In the genomic region with DNA sequence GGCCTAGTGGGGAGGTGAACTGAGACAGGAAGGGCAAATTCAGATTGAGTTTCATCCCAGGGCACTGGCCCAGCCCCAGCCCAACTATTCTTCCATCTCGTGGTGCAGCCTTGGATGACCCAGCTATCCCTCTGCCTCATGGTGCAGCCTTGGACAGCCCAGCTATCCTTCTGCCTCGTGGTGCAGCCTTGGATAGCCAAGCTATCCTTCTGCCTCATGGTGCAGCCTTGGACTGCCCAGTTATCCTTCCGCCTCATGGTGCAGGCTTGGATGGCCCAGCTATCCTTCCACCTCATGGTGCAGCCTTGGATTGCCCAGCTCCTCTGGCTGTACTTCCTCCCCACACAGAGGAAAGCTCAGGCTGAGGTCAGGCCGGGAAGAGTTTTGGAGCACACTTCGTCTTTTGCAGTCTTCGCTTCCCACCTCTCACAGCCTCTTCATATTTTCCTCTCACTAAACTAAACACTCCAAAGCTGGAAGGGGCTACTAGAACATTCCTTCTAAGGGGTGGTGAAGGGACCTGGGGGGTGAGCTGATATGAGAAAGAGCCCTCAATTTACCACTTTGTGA, we compare ENCODE assay signal across 1 cellular context.
TF ChIP-seq lines count a peak whose summit lies in the region.

No MANE protein-coding gene starts in this region.

TF ChIP-seq in GM12878, 131 proteins besides CTCF, POLR2A, EP300 and RAD21:
- TF ChIP-seq, protein P1, sequence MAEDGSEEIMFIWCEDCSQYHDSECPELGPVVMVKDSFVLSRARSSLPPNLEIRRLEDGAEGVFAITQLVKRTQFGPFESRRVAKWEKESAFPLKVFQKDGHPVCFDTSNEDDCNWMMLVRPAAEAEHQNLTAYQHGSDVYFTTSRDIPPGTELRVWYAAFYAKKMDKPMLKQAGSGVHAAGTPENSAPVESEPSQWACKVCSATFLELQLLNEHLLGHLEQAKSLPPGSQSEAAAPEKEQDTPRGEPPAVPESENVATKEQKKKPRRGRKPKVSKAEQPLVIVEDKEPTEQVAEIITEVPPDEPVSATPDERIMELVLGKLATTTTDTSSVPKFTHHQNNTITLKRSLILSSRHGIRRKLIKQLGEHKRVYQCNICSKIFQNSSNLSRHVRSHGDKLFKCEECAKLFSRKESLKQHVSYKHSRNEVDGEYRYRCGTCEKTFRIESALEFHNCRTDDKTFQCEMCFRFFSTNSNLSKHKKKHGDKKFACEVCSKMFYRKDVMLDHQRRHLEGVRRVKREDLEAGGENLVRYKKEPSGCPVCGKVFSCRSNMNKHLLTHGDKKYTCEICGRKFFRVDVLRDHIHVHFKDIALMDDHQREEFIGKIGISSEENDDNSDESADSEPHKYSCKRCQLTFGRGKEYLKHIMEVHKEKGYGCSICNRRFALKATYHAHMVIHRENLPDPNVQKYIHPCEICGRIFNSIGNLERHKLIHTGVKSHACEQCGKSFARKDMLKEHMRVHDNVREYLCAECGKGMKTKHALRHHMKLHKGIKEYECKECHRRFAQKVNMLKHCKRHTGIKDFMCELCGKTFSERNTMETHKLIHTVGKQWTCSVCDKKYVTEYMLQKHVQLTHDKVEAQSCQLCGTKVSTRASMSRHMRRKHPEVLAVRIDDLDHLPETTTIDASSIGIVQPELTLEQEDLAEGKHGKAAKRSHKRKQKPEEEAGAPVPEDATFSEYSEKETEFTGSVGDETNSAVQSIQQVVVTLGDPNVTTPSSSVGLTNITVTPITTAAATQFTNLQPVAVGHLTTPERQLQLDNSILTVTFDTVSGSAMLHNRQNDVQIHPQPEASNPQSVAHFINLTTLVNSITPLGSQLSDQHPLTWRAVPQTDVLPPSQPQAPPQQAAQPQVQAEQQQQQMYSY (CRISPR knock-in tag; IDR thresholded peaks at IDR 0.05): no peak
- TF ChIP-seq DPF2 (IDR thresholded peaks at IDR 0.05) (no peak), TCF7 (IDR thresholded peaks at IDR 0.05; ENCODE audit: borderline replicate concordance) (no peak), SMAD1 (IDR thresholded peaks at IDR 0.05; ENCODE audit: low read depth, partially characterized antibody) (no peak), MEF2A (IDR thresholded peaks at IDR 0.05; ENCODE audit: insufficient read depth, low read depth, low read length) (no peak), IKZF1 (conservative IDR thresholded peaks at IDR 0.05) (peak; percentile 54), STAT3 (IDR thresholded peaks at IDR 0.05; ENCODE audit: low read depth, low read length) (no peak), SIN3A (IDR thresholded peaks at IDR 0.05; ENCODE audit: low read depth, low read length) (no peak), HDAC2 (IDR thresholded peaks at IDR 0.05) (no peak), IKZF2 (IDR thresholded peaks at IDR 0.05) (no peak), RBBP5 (conservative IDR thresholded peaks at IDR 0.05) (no peak), ZNF384 (IDR thresholded peaks at IDR 0.05; ENCODE audit: borderline replicate concordance, low read depth, low read length) (no peak), CBX5 (IDR thresholded peaks at IDR 0.05; ENCODE audit: low read depth) (peak; percentile 86; the same call in 1 of the 2 replicates), NBN (IDR thresholded peaks at IDR 0.05) (no peak), TBL1XR1 (IDR thresholded peaks at IDR 0.05; ENCODE audit: low read depth, low read length) (no peak), ZNF24 (IDR thresholded peaks at IDR 0.05) (no peak), YBX1 (IDR thresholded peaks at IDR 0.05) (no peak)
- TF ChIP-seq, protein P2, sequence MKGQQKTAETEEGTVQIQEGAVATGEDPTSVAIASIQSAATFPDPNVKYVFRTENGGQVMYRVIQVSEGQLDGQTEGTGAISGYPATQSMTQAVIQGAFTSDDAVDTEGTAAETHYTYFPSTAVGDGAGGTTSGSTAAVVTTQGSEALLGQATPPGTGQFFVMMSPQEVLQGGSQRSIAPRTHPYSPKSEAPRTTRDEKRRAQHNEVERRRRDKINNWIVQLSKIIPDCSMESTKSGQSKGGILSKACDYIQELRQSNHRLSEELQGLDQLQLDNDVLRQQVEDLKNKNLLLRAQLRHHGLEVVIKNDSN (IDR thresholded peaks at IDR 0.05; ENCODE audit: borderline replicate concordance, extremely low read length, insufficient read depth, low read depth, low read length): peak; percentile 22
- TF ChIP-seq, protein P3, sequence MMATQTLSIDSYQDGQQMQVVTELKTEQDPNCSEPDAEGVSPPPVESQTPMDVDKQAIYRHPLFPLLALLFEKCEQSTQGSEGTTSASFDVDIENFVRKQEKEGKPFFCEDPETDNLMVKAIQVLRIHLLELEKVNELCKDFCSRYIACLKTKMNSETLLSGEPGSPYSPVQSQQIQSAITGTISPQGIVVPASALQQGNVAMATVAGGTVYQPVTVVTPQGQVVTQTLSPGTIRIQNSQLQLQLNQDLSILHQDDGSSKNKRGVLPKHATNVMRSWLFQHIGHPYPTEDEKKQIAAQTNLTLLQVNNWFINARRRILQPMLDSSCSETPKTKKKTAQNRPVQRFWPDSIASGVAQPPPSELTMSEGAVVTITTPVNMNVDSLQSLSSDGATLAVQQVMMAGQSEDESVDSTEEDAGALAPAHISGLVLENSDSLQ (IDR thresholded peaks at IDR 0.05): no peak
- TF ChIP-seq, protein P4, sequence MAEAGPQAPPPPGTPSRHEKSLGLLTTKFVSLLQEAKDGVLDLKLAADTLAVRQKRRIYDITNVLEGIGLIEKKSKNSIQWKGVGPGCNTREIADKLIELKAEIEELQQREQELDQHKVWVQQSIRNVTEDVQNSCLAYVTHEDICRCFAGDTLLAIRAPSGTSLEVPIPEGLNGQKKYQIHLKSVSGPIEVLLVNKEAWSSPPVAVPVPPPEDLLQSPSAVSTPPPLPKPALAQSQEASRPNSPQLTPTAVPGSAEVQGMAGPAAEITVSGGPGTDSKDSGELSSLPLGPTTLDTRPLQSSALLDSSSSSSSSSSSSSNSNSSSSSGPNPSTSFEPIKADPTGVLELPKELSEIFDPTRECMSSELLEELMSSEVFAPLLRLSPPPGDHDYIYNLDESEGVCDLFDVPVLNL (IDR thresholded peaks at IDR 0.05; ENCODE audit: low read depth, low read length): no peak
- TF ChIP-seq, protein P5, sequence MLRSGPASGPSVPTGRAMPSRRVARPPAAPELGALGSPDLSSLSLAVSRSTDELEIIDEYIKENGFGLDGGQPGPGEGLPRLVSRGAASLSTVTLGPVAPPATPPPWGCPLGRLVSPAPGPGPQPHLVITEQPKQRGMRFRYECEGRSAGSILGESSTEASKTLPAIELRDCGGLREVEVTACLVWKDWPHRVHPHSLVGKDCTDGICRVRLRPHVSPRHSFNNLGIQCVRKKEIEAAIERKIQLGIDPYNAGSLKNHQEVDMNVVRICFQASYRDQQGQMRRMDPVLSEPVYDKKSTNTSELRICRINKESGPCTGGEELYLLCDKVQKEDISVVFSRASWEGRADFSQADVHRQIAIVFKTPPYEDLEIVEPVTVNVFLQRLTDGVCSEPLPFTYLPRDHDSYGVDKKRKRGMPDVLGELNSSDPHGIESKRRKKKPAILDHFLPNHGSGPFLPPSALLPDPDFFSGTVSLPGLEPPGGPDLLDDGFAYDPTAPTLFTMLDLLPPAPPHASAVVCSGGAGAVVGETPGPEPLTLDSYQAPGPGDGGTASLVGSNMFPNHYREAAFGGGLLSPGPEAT (IDR thresholded peaks at IDR 0.05; ENCODE audit: low read depth): no peak
TF ChIP-seq in GM12878: peak in this region for 3.
